Comparison of ENCODE assay signal across 8 cellular contexts in genomic region chr7:88111136-88111748, GRCh38.
DNase-seq lines count a peak whose midpoint lies in the region; ATAC-seq and TF ChIP-seq lines count a peak whose summit lies in the region.

No MANE protein-coding gene starts in this region.

- no peaks in the 10 kb centered on the region for H3K27me3 Mint-ChIP-seq in neural crest cell (ENCODE audit: low read depth)
- no peaks in the 10 kb centered on the region for H3K27me3 Mint-ChIP-seq in activated CD8-positive, alpha-beta memory T cell treated with anti-CD3 and anti-CD28 coated beads, Interleukin-2, amount 10 ng/mL, durations not matched to agents 7 days and 5 days

- no peaks in the 10 kb centered on the region for H4K20me1 ChIP-seq in OCI-LY7 (ENCODE audit: insufficient read depth, low read length)

- no peaks in the 10 kb centered on the region for H3K9me2 ChIP-seq in OCI-LY7 (ENCODE audit: insufficient read depth, low read length)

- TF ChIP-seq CTCF in OCI-LY7 (conservative IDR thresholded peaks at IDR 0.05; ENCODE audit: low read length) (peak; percentile 83), epithelial cell of esophagus (IDR thresholded peaks at IDR 0.05; ENCODE audit: insufficient read depth, low read depth, low read length, missing control alignments) (peak; percentile 44), neural crest cell (conservative IDR thresholded peaks at IDR 0.05) (peak; percentile 78)

- CTCF ChIA-PET in OCI-LY7 (lab: Charles Lee; ENCODE audit: unreplicated experiment): interaction anchor here (0.5 kb wide), 1 partner anchor 44 kb away, joined by 3 read pairs; no protein-coding TSS in a partner anchor
- CTCF ChIA-PET in activated CD8-positive, alpha-beta memory T cell treated with anti-CD3 and anti-CD28 coated beads, Interleukin-2, amount 10 ng/mL, durations not matched to agents 7 days and 5 days (lab: Charles Lee): interaction anchor here (1.0 to 1.7 kb wide), 7 partner anchors 10 to 324 kb away, joined by 3 to 5 read pairs (median 3); partner anchors contain the start of genes DBF4 and SLC25A40

- no peaks in the 10 kb centered on the region for H3K36me3 Mint-ChIP-seq in neural crest cell (ENCODE audit: low read depth)
- H3K36me3 Mint-ChIP-seq in activated CD8-positive, alpha-beta memory T cell treated with anti-CD3 and anti-CD28 coated beads, Interleukin-2, amount 10 ng/mL, durations not matched to agents 7 days and 5 days: no peaks in the 10 kb centered on the region

- no peak overlapping the region for H2AFZ ChIP-seq in OCI-LY7 (ENCODE audit: low read length)

- H3K36me3 ChIP-seq in OCI-LY7 (ENCODE audit: insufficient read depth, low read length): no peaks in the 10 kb centered on the region

- POLR2A ChIA-PET in OCI-LY7 (lab: Charles Lee): interaction anchor here (0.7 to 1.0 kb wide), 3 partner anchors 167 to 985 kb away, joined by 3 to 8 read pairs (median 4); no protein-coding TSS in a partner anchor

- H3K4me1 ChIP-seq in OCI-LY7 (ENCODE audit: insufficient read depth, low read length, poor library complexity, severe bottlenecking): no peaks in the 10 kb centered on the region

- no peaks in the 10 kb centered on the region for H3K9me3 ChIP-seq in OCI-LY7 (ENCODE audit: low read length)

- peak; percentile 63 for ATAC-seq in GM18858 (IDR thresholded peaks at IDR 0.05; ENCODE audit: unreplicated experiment)
- ATAC-seq in activated CD8-positive, alpha-beta memory T cell treated with anti-CD3 and anti-CD28 coated beads, Interleukin-2, amount 10 ng/mL, durations not matched to agents 7 days and 5 days: no peak

- no peak overlapping the region for H3K27ac Mint-ChIP-seq in neural crest cell (ENCODE audit: unreplicated experiment)
- H3K27ac Mint-ChIP-seq in activated CD8-positive, alpha-beta memory T cell treated with anti-CD3 and anti-CD28 coated beads, Interleukin-2, amount 10 ng/mL, durations not matched to agents 7 days and 5 days: no peak overlapping the region

- no peak overlapping the region for H3K27ac ChIP-seq in OCI-LY7 (ENCODE audit: low read depth, low read length, poor library complexity, severe bottlenecking)

- H3K4me2 ChIP-seq in OCI-LY7 (ENCODE audit: low read length): no peak overlapping the region

- no peak overlapping the region for H3K4me3 Mint-ChIP-seq in neural crest cell
- no peak overlapping the region for H3K4me3 Mint-ChIP-seq in activated CD8-positive, alpha-beta memory T cell treated with anti-CD3 and anti-CD28 coated beads, Interleukin-2, amount 10 ng/mL, durations not matched to agents 7 days and 5 days

- no peaks in the 10 kb centered on the region for H3K4me1 Mint-ChIP-seq in neural crest cell
- peaks cover 5% of the 10 kb centered on the region for H3K4me1 Mint-ChIP-seq in activated CD8-positive, alpha-beta memory T cell treated with anti-CD3 and anti-CD28 coated beads, Interleukin-2, amount 10 ng/mL, durations not matched to agents 7 days and 5 days

- H3K9me3 Mint-ChIP-seq in neural crest cell: no peaks in the 10 kb centered on the region
- no peaks in the 10 kb centered on the region for H3K9me3 Mint-ChIP-seq in activated CD8-positive, alpha-beta memory T cell treated with anti-CD3 and anti-CD28 coated beads, Interleukin-2, amount 10 ng/mL, durations not matched to agents 7 days and 5 days (ENCODE audit: low read depth)

- H3K4me3 ChIP-seq in OCI-LY7 (ENCODE audit: low read depth, low read length, poor library complexity, severe bottlenecking) (no peak overlapping the region), epithelial cell of esophagus (ENCODE audit: low read length) (no peak overlapping the region)

- BruUV-seq in OCI-LY7 (replicated peaks; lab: Mats Ljungman, UMichigan): no TSS peak

- H3K79me2 ChIP-seq in OCI-LY7 (ENCODE audit: insufficient read depth, low read depth, low read length): no peaks in the 10 kb centered on the region

- DNase-seq in AG08395 (ENCODE audit: low spot score) (peak; percentile 35), HT-29 (ENCODE audit: low spot score) (peak; percentile 76), OCI-LY7 (ENCODE audit: low spot score) (peak; percentile 49), epithelial cell of esophagus (ENCODE audit: low read depth) (peak; percentile 45), neural crest cell (ENCODE audit: low read depth, low spot score) (no peak), ecto neural progenitor cell (ENCODE audit: low spot score) (no peak)
- DNase-seq in activated CD8-positive, alpha-beta memory T cell treated with anti-CD3 and anti-CD28 coated beads, Interleukin-2, amount 10 ng/mL, durations not matched to agents 7 days and 5 days: no peak

- intact Hi-C loops in OCI-LY7 (cut with micrococcal nuclease; ENCODE audit: unreplicated experiment): loop anchor here (1.0 to 10.0 kb wide), 3 partner anchors 176 to 604 kb away; partner anchors contain the start of gene ADAM22

Comparison
In these comparisons a context has a peak if more than half of its experiments do, and no peak if none do; other contexts are left out.
1. DNase-seq: peak in AG08395 (single experiment), HT-29 (single experiment), OCI-LY7 (single experiment) and epithelial cell of esophagus (single experiment); none in neural crest cell (single experiment), ecto neural progenitor cell (single experiment) and activated CD8-positive, alpha-beta memory T cell treated with anti-CD3 and anti-CD28 coated beads, Interleukin-2, amount 10 ng/mL, durations not matched to agents 7 days and 5 days (single experiment).
2. Peak in every context shown above with its lines, with median percentiles within 50 percentile points of each other: CTCF ChIP-seq.